2 cellular contexts compared by ENCODE assay signal in the genomic region with DNA sequence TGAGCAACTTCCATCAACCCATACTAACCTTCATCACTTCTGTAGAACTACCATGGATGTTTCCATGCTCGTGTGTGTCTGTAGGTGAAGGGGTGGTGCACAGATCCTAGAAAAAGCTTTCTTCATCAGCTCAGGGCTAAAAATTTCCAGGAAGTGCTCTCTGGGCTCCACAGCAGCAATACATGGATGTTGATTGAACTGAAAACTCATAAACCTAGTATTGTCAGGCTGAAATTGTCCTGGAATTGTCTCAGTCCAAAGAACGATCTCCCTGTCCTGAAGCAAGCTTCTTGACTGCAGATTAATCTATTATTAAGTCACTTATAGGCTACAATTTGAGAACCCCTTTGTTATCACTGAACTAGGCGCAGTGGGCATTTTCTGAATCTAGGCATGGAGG.
TF ChIP-seq lines count a peak whose summit lies in the region.

No MANE protein-coding gene starts in this region.

TF ChIP-seq in HCT116, 20 proteins besides CTCF, POLR2A, EP300 and RAD21:
- TF ChIP-seq YY1 (IDR thresholded peaks at IDR 0.05; ENCODE audit: extremely low read depth, insufficient replicate concordance, low read depth, low read length) (no peak), POLR2AphosphoS5 (IDR thresholded peaks at IDR 0.05; ENCODE audit: low read depth, low read length) (no peak), CBX3 (IDR thresholded peaks at IDR 0.05; ENCODE audit: low read depth) (no peak), CEBPB (IDR thresholded peaks at IDR 0.05; ENCODE audit: low read depth) (no peak), SP1 (IDR thresholded peaks at IDR 0.05; ENCODE audit: low read depth) (no peak), ATF3 (IDR thresholded peaks at IDR 0.05) (no peak), ZNF274 (IDR thresholded peaks at IDR 0.05; ENCODE audit: low read depth, low read length) (no peak)
- TF ChIP-seq, protein P1, sequence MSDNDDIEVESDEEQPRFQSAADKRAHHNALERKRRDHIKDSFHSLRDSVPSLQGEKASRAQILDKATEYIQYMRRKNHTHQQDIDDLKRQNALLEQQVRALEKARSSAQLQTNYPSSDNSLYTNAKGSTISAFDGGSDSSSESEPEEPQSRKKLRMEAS (IDR thresholded peaks at IDR 0.05) = no peak
- TF ChIP-seq, protein P2, sequence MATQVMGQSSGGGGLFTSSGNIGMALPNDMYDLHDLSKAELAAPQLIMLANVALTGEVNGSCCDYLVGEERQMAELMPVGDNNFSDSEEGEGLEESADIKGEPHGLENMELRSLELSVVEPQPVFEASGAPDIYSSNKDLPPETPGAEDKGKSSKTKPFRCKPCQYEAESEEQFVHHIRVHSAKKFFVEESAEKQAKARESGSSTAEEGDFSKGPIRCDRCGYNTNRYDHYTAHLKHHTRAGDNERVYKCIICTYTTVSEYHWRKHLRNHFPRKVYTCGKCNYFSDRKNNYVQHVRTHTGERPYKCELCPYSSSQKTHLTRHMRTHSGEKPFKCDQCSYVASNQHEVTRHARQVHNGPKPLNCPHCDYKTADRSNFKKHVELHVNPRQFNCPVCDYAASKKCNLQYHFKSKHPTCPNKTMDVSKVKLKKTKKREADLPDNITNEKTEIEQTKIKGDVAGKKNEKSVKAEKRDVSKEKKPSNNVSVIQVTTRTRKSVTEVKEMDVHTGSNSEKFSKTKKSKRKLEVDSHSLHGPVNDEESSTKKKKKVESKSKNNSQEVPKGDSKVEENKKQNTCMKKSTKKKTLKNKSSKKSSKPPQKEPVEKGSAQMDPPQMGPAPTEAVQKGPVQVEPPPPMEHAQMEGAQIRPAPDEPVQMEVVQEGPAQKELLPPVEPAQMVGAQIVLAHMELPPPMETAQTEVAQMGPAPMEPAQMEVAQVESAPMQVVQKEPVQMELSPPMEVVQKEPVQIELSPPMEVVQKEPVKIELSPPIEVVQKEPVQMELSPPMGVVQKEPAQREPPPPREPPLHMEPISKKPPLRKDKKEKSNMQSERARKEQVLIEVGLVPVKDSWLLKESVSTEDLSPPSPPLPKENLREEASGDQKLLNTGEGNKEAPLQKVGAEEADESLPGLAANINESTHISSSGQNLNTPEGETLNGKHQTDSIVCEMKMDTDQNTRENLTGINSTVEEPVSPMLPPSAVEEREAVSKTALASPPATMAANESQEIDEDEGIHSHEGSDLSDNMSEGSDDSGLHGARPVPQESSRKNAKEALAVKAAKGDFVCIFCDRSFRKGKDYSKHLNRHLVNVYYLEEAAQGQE (IDR thresholded peaks at IDR 0.05; ENCODE audit: low read depth) = no peak
- TF ChIP-seq, protein P3, sequence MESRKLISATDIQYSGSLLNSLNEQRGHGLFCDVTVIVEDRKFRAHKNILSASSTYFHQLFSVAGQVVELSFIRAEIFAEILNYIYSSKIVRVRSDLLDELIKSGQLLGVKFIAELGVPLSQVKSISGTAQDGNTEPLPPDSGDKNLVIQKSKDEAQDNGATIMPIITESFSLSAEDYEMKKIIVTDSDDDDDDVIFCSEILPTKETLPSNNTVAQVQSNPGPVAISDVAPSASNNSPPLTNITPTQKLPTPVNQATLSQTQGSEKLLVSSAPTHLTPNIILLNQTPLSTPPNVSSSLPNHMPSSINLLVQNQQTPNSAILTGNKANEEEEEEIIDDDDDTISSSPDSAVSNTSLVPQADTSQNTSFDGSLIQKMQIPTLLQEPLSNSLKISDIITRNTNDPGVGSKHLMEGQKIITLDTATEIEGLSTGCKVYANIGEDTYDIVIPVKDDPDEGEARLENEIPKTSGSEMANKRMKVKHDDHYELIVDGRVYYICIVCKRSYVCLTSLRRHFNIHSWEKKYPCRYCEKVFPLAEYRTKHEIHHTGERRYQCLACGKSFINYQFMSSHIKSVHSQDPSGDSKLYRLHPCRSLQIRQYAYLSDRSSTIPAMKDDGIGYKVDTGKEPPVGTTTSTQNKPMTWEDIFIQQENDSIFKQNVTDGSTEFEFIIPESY (IDR thresholded peaks at IDR 0.05; ENCODE audit: extremely low read depth, insufficient replicate concordance, low read length) = no peak
TF ChIP-seq in HCT116: peak in this region for 0.

TF ChIP-seq in endothelial cell of umbilical vein, 7 proteins besides CTCF, POLR2A, EP300 and RAD21:
- TF ChIP-seq POLR2AphosphoS5 (IDR thresholded peaks at IDR 0.05; ENCODE audit: insufficient read depth, low read depth, low read length) (no peak), JUN (IDR thresholded peaks at IDR 0.05; ENCODE audit: borderline replicate concordance, insufficient read depth, insufficient read length, low read depth) (no peak), EZH2 (IDR thresholded peaks at IDR 0.05; ENCODE audit: borderline replicate concordance, low read depth, low read length, severe bottlenecking) (no peak), GATA2 (IDR thresholded peaks at IDR 0.05; ENCODE audit: insufficient read depth, insufficient read length, low read depth, low read length) (no peak), FOS (IDR thresholded peaks at IDR 0.05; ENCODE audit: borderline replicate concordance, insufficient read depth, low read length) (no peak), MYC (IDR thresholded peaks at IDR 0.05; ENCODE audit: low read depth, low read length) (no peak)
- TF ChIP-seq, protein P1 (IDR thresholded peaks at IDR 0.05; ENCODE audit: insufficient read depth, insufficient read length) = no peak
